In the genomic region with DNA sequence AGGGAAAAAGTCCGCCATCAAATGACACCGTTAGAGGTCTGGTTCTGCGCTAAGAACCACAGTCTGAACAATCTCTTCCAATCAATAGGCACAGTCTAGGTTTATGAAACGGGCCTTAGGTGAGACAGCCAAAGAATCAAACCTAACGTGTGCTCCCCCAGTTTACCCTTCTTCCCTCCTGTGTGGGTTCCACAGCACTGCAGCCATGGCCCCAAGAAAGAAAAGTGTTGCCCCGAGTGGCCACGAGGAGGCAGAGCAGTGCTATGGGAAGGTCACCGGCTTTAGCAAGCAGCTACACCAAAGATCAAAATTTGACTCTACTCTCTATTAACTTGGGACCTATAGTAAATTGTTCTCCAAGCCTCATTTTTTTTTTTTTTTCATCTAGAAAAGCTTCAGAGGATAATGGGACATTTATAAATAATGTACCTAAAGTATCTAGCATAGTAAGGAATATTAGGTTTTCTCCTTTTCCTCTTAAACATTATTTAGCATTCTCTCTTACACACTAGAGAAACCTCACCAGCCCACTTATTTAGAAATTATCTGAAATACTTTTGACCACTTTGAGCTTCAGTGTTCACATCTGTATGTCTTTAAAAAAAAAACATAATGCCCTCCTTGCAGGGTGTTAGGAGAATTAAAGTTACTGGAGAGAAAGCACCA, we compare ENCODE assay signal across 8 cellular contexts.
DNase-seq lines count a peak whose midpoint lies in the region; ATAC-seq and TF ChIP-seq lines count a peak whose summit lies in the region.

No MANE protein-coding gene starts in this region.

- POLR2A ChIA-PET in OCI-LY7 (lab: Charles Lee) = interaction anchor here (0.5 to 2.6 kb wide), 8 partner anchors 12 to 735 kb away, joined by 3 to 14 read pairs (median 4); partner anchors contain the start of gene PPP2R5E

- ATAC-seq in GM18867 (IDR thresholded peaks at IDR 0.05; ENCODE audit: unreplicated experiment) = peak; percentile 78
- peak; percentile 60 for ATAC-seq in HG03196 (IDR thresholded peaks at IDR 0.05; ENCODE audit: unreplicated experiment)
- ATAC-seq in upper lobe of right lung = peak; percentile 96

- intact Hi-C loops in OCI-LY7 (cut with micrococcal nuclease; ENCODE audit: unreplicated experiment) (loop anchor here (1.0 to 10.0 kb wide), 4 partner anchors 155 to 916 kb away; no protein-coding TSS in a partner anchor), upper lobe of right lung (cut with DNase I) (no loop called here)

- no peak overlapping the region for H3K4me2 ChIP-seq in OCI-LY7 (ENCODE audit: low read length)

- H3K4me1 ChIP-seq in OCI-LY7 (ENCODE audit: insufficient read depth, low read length, poor library complexity, severe bottlenecking) = no peaks in the 10 kb centered on the region
- no peaks in the 10 kb centered on the region for H3K4me1 ChIP-seq in upper lobe of right lung

- no peaks in the 10 kb centered on the region for H4K20me1 ChIP-seq in OCI-LY7 (ENCODE audit: insufficient read depth, low read length)

- H3K27ac ChIP-seq in OCI-LY7 (ENCODE audit: low read depth, low read length, poor library complexity, severe bottlenecking) (no peak overlapping the region), upper lobe of right lung (no peak overlapping the region)

- no peaks in the 10 kb centered on the region for H3K9me2 ChIP-seq in OCI-LY7 (ENCODE audit: insufficient read depth, low read length)

- no peaks in the 10 kb centered on the region for H3K27me3 ChIP-seq in upper lobe of right lung

- no peak overlapping the region for H3K27ac Mint-ChIP-seq in osteocyte (ENCODE audit: unreplicated experiment)

- H3K4me3 Mint-ChIP-seq in osteocyte (ENCODE audit: unreplicated experiment) = no peak overlapping the region

- peaks cover 70% of the 10 kb centered on the region for H3K36me3 ChIP-seq in OCI-LY7 (ENCODE audit: insufficient read depth, low read length)
- peaks cover 67% of the 10 kb centered on the region for H3K36me3 ChIP-seq in upper lobe of right lung

- peak; percentile 77 for DNase-seq in Ammon's horn (ENCODE audit: low spot score)
- DNase-seq in OCI-LY7 (ENCODE audit: low spot score) = peak; percentile 65
- peak; percentile 73 to 77 for DNase-seq in activated T-cell treated with anti-CD3 and anti-CD28 coated beads, Interleukin-2, amount 50 U/mL, for 48 hours
- peak; percentile 66 for DNase-seq in fibroblast of villous mesenchyme (ENCODE audit: low read depth)
- DNase-seq in osteocyte (ENCODE audit: extremely low spot score, unreplicated experiment) = peak; percentile 86
- DNase-seq in upper lobe of right lung = peak; percentile 75

- no peaks in the 10 kb centered on the region for H3K27me3 Mint-ChIP-seq in osteocyte (ENCODE audit: unreplicated experiment)

- peaks cover 29% of the 10 kb centered on the region for H3K36me3 Mint-ChIP-seq in osteocyte (ENCODE audit: unreplicated experiment)

- no peaks in the 10 kb centered on the region for H3K4me1 Mint-ChIP-seq in osteocyte (ENCODE audit: unreplicated experiment)

- TF ChIP-seq CTCF in OCI-LY7 (conservative IDR thresholded peaks at IDR 0.05; ENCODE audit: low read length) (peak; percentile 96), fibroblast of villous mesenchyme (IDR thresholded peaks at IDR 0.05; ENCODE audit: insufficient read depth, low read depth, low read length) (peak; percentile 95), osteocyte (IDR thresholded peaks at IDR 0.05) (peak; percentile 84), upper lobe of right lung (IDR thresholded peaks at IDR 0.05) (peak; percentile 86)

- TSS peak; percentile 19 for BruUV-seq in OCI-LY7 (replicated peaks; lab: Mats Ljungman, UMichigan)

- H3K9me3 ChIP-seq in OCI-LY7 (ENCODE audit: low read length) = no peaks in the 10 kb centered on the region
- no peaks in the 10 kb centered on the region for H3K9me3 ChIP-seq in upper lobe of right lung

- H3K4me3 ChIP-seq in OCI-LY7 (ENCODE audit: low read depth, low read length, poor library complexity, severe bottlenecking) (no peak overlapping the region), fibroblast of villous mesenchyme (ENCODE audit: low read depth, low read length) (no peak overlapping the region), upper lobe of right lung (no peak overlapping the region)

- no peaks in the 10 kb centered on the region for H3K79me2 ChIP-seq in OCI-LY7 (ENCODE audit: insufficient read depth, low read depth, low read length)

- no peak overlapping the region for H2AFZ ChIP-seq in OCI-LY7 (ENCODE audit: low read length)

- CTCF ChIA-PET in OCI-LY7 (lab: Charles Lee; ENCODE audit: unreplicated experiment) = interaction anchor here (0.5 to 0.8 kb wide), 2 partner anchors 152 to 153 kb away, joined by 3 read pairs; no protein-coding TSS in a partner anchor

- H3K9me3 Mint-ChIP-seq in osteocyte (ENCODE audit: unreplicated experiment) = no peaks in the 10 kb centered on the region
